In the genomic region with DNA sequence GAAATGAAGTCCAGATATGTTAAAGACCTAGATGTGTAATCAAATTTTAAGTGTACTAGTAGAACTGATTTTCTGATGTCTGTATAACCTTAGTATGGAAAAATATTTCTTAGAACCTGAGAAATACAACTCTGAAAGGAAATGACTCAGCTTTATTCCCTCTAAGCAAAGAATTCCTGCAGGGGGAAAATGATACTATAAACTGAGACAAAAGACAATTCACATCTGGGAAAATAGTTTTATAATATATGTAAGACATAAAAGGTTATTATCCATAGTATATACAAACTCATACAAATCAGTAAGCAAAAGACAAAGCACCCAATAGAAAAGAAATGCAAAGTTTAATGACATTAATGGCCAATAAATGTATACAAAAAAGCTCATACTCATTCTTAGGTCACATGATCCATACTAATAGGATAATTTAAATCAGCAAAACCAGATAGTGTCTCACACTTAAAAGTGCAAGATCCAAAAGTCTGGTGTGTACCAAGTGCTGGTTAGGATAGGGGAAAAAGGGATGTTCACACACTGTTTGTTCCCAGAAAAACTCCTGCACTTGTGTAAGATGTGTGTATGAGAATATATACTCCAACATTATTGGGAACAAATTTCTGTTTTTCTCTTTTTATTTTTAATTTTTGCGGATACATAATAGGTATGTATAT, we compare ENCODE assay signal across 1 cellular context.
TF ChIP-seq lines count a peak whose summit lies in the region.

No MANE protein-coding gene starts in this region.

TF ChIP-seq in HEK293, 187 proteins besides CTCF, POLR2A, EP300 and RAD21 (continued from another document):
- TF ChIP-seq, protein P1, sequence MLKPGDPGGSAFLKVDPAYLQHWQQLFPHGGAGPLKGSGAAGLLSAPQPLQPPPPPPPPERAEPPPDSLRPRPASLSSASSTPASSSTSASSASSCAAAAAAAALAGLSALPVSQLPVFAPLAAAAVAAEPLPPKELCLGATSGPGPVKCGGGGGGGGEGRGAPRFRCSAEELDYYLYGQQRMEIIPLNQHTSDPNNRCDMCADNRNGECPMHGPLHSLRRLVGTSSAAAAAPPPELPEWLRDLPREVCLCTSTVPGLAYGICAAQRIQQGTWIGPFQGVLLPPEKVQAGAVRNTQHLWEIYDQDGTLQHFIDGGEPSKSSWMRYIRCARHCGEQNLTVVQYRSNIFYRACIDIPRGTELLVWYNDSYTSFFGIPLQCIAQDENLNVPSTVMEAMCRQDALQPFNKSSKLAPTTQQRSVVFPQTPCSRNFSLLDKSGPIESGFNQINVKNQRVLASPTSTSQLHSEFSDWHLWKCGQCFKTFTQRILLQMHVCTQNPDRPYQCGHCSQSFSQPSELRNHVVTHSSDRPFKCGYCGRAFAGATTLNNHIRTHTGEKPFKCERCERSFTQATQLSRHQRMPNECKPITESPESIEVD (tag by site-specific recombination; IDR thresholded peaks at IDR 0.05) = peak; percentile 43; the same call in 1 of the 2 replicates
